Comparison of ENCODE assay signal across 24 cellular contexts in genomic region chr12:45703942-45704341, GRCh38. TPM values are rescaled to one million over a fixed set of nuclear protein-coding genes. Genes with fewer than 3 reads are reported as not detected.
DNase-seq lines count a peak whose midpoint lies in the region; ATAC-seq, FAIRE-seq and TF ChIP-seq lines count a peak whose summit lies in the region.
"Had no signal": no experiment of that assay in that cellular context is flagged by ENCODE, and none has a peak within 500 bp of the region (broad histone marks: within the 10 kb centered on the region; RNA-seq: fewer than 3 reads in every experiment).

No MANE protein-coding gene starts in this region.

- no peak overlapping the region for H3K27ac Mint-ChIP-seq in astrocyte (ENCODE audit: unreplicated experiment)
- no peak overlapping the region for H3K27ac Mint-ChIP-seq in activated naive CD4-positive, alpha-beta T cell treated with anti-CD3 and anti-CD28 coated beads, Interleukin-2, amount 50 U/mL, for 72 hours
- H3K27ac Mint-ChIP-seq: activated naive CD8-positive, alpha-beta T cell; CD14-positive monocyte; H9; natural killer cell had no signal

- H3K4me1 ChIP-seq in astrocyte (ENCODE audit: insufficient read depth, low read length): no peaks in the 10 kb centered on the region

- DNase-seq in A172 (ENCODE audit: low spot score) (peak; percentile 11), HCEC 1CT (peak; percentile 57), astrocyte (ENCODE audit: low read depth) (peak; percentile 18), germinal center (ENCODE audit: low spot score) (peak; percentile 19), NCI-H1694 treated with DMSO at 0.1 percent for 48 hours (lab: John Stamatoyannopoulos, UW) (no peak), DMS153 treated with DMSO at 0.1 percent for 48 hours (lab: John Stamatoyannopoulos, UW; ENCODE audit: unreplicated experiment) (no peak)
- DNase-seq in activated naive CD4-positive, alpha-beta T cell treated with anti-CD3 and anti-CD28 coated beads, Interleukin-2, amount 50 U/mL, for 72 hours (ENCODE audit: low spot score in 2 of 2): no peak
- no peak for DNase-seq in activated CD4-positive, CD25-positive, alpha-beta regulatory T cell (lab: John Stamatoyannopoulos, UW)
- DNase-seq: ACHN; brain microvascular endothelial cell; DMS 273 treated with DMSO at 0.1 percent for 48 hours; gastrocnemius medialis; H9; mesendoderm; natural killer cell; NCI-H1105 treated with DMSO at 0.1 percent for 48 hours; NCI-H510A treated with DMSO at 0.1 percent for 48 hours; ovary; right lobe of liver; stimulated activated CD4-positive, alpha-beta T cell treated with anti-CD3 and anti-CD28 coated beads, Interleukin-15, amount 100 ng/mL, for 24 hours; substantia nigra had no signal

- H3K9me3 Mint-ChIP-seq in astrocyte (ENCODE audit: unreplicated experiment): no peaks in the 10 kb centered on the region
- H3K9me3 Mint-ChIP-seq in activated naive CD4-positive, alpha-beta T cell treated with anti-CD3 and anti-CD28 coated beads, Interleukin-2, amount 50 U/mL, for 72 hours: peaks cover 5 to 9% of the 10 kb centered on the region in 2 donors

- H3K27me3 Mint-ChIP-seq in astrocyte (ENCODE audit: low read depth, unreplicated experiment): no peaks in the 10 kb centered on the region
- H3K27me3 Mint-ChIP-seq: activated naive CD8-positive, alpha-beta T cell had no signal

- H3K4me3 ChIP-seq in astrocyte (ENCODE audit: insufficient read depth, low read depth, low read length): no peak overlapping the region
- H3K4me3 ChIP-seq: gastrocnemius medialis, ovary, right lobe of liver had no signal

- H3K4me3 Mint-ChIP-seq in astrocyte (ENCODE audit: unreplicated experiment): no peak overlapping the region
- H3K4me3 Mint-ChIP-seq: activated naive CD8-positive, alpha-beta T cell; CD14-positive monocyte; H9; natural killer cell had no signal

- H3K4me2 ChIP-seq in astrocyte (ENCODE audit: low read length): no peak overlapping the region

- H3K27ac ChIP-seq in astrocyte (ENCODE audit: low read depth, low read length): no peak overlapping the region
- H3K27ac ChIP-seq: brain microvascular endothelial cell, gastrocnemius medialis, ovary, right lobe of liver had no signal

- H3K9me3 ChIP-seq in astrocyte (ENCODE audit: insufficient read depth, low read depth, low read length): no peaks in the 10 kb centered on the region
- H3K9me3 ChIP-seq: ovary, right lobe of liver had no signal

- no peak for TF ChIP-seq CTCF in astrocyte (IDR thresholded peaks at IDR 0.05; ENCODE audit: insufficient read depth, low read depth, low read length)

- H3K9ac ChIP-seq in astrocyte (ENCODE audit: low read length): no peak overlapping the region

- FAIRE-seq in astrocyte (lab: Jason Lieb, UNC): no peak
- FAIRE-seq: GM19239 had no signal

- H4K20me1 ChIP-seq in astrocyte (ENCODE audit: insufficient read depth, low read length): no peaks in the 10 kb centered on the region

- H3K36me3 Mint-ChIP-seq in astrocyte (ENCODE audit: low read depth, unreplicated experiment): no peaks in the 10 kb centered on the region
- H3K36me3 Mint-ChIP-seq in activated naive CD4-positive, alpha-beta T cell treated with anti-CD3 and anti-CD28 coated beads, Interleukin-2, amount 50 U/mL, for 72 hours: peaks cover 0 to 14% of the 10 kb centered on the region in 2 donors

- no peaks in the 10 kb centered on the region for H3K27me3 ChIP-seq in astrocyte (ENCODE audit: insufficient read depth, low read length)
- H3K27me3 ChIP-seq: brain microvascular endothelial cell, gastrocnemius medialis, ovary, right lobe of liver had no signal

- ATAC-seq in activated naive CD4-positive, alpha-beta T cell treated with anti-CD3 and anti-CD28 coated beads, Interleukin-2, amount 50 U/mL, for 72 hours: no peak
- ATAC-seq: natural killer cell, right lobe of liver had no signal

- H3K79me2 ChIP-seq in astrocyte (ENCODE audit: insufficient read depth, low read length): no peaks in the 10 kb centered on the region

- peaks cover 6% of the 10 kb centered on the region for H3K4me1 Mint-ChIP-seq in astrocyte (ENCODE audit: low read depth, unreplicated experiment)

- no peak overlapping the region for H2AFZ ChIP-seq in astrocyte (ENCODE audit: low read depth, low read length)

- no peaks in the 10 kb centered on the region for H3K36me3 ChIP-seq in astrocyte (ENCODE audit: insufficient read depth, low read length)
- H3K36me3 ChIP-seq: brain microvascular endothelial cell, gastrocnemius medialis, ovary, right lobe of liver had no signal

RNA-seq across cellular contexts. Expression of gene ARID2, which starts 25.6 kb away (rescaled TPM):
- 9.9 and 11.5 TPM in 2 replicates for total RNA-seq in A172 (2014; rRNA removed; shearing (Covaris generic))
- total RNA-seq in astrocyte: 23.2 and 23.8 TPM in 2 replicates
- total RNA-seq in activated naive CD4-positive, alpha-beta T cell treated with anti-CD3 and anti-CD28 coated beads, Interleukin-2, amount 50 U/mL, for 72 hours: 10 to 100 TPM; 25.7 to 31.5 TPM

Comparison
In these comparisons a context has a peak if more than half of its experiments do, and no peak if none do; other contexts are left out.
1. DNase-seq: peak in A172 (single experiment), HCEC 1CT (single experiment), astrocyte (single experiment) and germinal center (single experiment); none in activated naive CD4-positive, alpha-beta T cell treated with anti-CD3 and anti-CD28 coated beads, Interleukin-2, amount 50 U/mL, for 72 hours (0 of 2), NCI-H1694 treated with DMSO at 0.1 percent for 48 hours (single experiment), activated CD4-positive, CD25-positive, alpha-beta regulatory T cell (0 of 4) and DMS153 treated with DMSO at 0.1 percent for 48 hours (single experiment).